Comparison of ENCODE assay signal across 1 cellular context in the genomic region with DNA sequence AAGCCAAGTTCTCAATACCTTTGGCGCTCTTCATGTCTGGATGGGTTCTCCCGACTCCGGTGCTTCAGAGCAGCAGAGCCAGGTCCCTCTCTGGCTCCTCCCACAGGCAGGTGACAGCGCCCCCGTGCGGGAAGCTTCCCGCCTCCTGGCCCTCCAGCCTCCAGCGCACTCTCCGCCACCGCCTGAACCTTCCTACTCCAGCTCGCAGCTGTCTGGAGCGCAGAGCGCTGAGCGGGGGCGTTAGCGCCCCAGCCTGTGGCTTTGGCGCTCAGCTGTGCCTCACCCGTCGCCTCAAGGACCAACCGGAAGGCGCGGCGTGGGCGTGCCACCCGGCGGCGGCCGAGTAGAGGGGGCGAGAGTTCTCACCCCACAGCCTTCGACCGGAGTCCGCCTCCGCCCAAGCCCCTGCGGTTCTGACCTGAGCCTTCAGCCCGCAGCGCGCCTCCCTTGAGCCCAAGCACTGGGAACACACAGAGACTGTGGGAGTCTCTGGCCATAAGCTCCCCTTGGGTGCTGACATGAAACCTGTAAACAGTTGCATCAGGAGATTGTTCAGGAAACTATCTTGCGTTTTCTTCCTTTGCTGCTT.
TF ChIP-seq lines count a peak whose summit lies in the region.

A gene with protein sequence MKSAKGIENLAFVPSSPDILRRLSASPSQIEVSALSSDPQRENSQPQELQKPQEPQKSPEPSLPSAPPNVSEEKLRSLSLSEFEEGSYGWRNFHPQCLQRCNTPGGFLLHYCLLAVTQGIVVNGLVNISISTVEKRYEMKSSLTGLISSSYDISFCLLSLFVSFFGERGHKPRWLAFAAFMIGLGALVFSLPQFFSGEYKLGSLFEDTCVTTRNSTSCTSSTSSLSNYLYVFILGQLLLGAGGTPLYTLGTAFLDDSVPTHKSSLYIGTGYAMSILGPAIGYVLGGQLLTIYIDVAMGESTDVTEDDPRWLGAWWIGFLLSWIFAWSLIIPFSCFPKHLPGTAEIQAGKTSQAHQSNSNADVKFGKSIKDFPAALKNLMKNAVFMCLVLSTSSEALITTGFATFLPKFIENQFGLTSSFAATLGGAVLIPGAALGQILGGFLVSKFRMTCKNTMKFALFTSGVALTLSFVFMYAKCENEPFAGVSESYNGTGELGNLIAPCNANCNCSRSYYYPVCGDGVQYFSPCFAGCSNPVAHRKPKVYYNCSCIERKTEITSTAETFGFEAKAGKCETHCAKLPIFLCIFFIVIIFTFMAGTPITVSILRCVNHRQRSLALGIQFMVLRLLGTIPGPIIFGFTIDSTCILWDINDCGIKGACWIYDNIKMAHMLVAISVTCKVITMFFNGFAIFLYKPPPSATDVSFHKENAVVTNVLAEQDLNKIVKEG (minus strand): TSS at position 56 of the 589 bp plus-strand sequence. CDS start 22 bp downstream, at position 34.

TF ChIP-seq in HEK293, 187 proteins besides CTCF, POLR2A, EP300 and RAD21 (continued from another document and continues in another):
- TF ChIP-seq PRDM2 (tag by site-specific recombination; IDR thresholded peaks at IDR 0.05; ENCODE audit: borderline replicate concordance) (no peak), SCRT1 (tag by site-specific recombination; IDR thresholded peaks at IDR 0.05; ENCODE audit: borderline replicate concordance) (peak; percentile 85), MZF1 (tag by site-specific recombination; IDR thresholded peaks at IDR 0.05; ENCODE audit: borderline replicate concordance) (no peak), ZNF549 (tag by site-specific recombination; IDR thresholded peaks at IDR 0.05) (no peak), ZNF214 (tag by site-specific recombination; IDR thresholded peaks at IDR 0.05; ENCODE audit: borderline replicate concordance) (no peak), ZNF426 (tag by site-specific recombination; IDR thresholded peaks at IDR 0.05) (no peak), GLIS2 (tag by site-specific recombination; IDR thresholded peaks at IDR 0.05) (peak; percentile 98), PRDM1 (tag by site-specific recombination; IDR thresholded peaks at IDR 0.05) (no peak), ZNF335 (tag by site-specific recombination; conservative IDR thresholded peaks at IDR 0.05) (peak; percentile 75), ZNF654 (tag by site-specific recombination; IDR thresholded peaks at IDR 0.05; ENCODE audit: low read depth) (no peak), ZNF558 (tag by site-specific recombination; IDR thresholded peaks at IDR 0.05) (no peak), ZNF274 (IDR thresholded peaks at IDR 0.05; ENCODE audit: low read length) (no peak), ZNF274 (tag by site-specific recombination; IDR thresholded peaks at IDR 0.05; ENCODE audit: borderline replicate concordance) (no peak), YY2 (tag by site-specific recombination; IDR thresholded peaks at IDR 0.05) (no peak), ZNF37A (tag by site-specific recombination; IDR thresholded peaks at IDR 0.05) (no peak), ZNF544 (tag by site-specific recombination; IDR thresholded peaks at IDR 0.05) (no peak), GLI4 (tag by site-specific recombination; IDR thresholded peaks at IDR 0.05) (no peak), SCRT2 (tag by site-specific recombination; IDR thresholded peaks at IDR 0.05) (peak; percentile 96), ZNF792 (tag by site-specific recombination; IDR thresholded peaks at IDR 0.05) (no peak), ZSCAN4 (tag by site-specific recombination; IDR thresholded peaks at IDR 0.05) (no peak), ZNF16 (tag by site-specific recombination; IDR thresholded peaks at IDR 0.05; ENCODE audit: low read depth) (no peak), ZNF664 (tag by site-specific recombination; IDR thresholded peaks at IDR 0.05) (no peak), REPIN1 (tag by site-specific recombination; IDR thresholded peaks at IDR 0.05; ENCODE audit: low read depth) (no peak), ZNF530 (tag by site-specific recombination; IDR thresholded peaks at IDR 0.05; ENCODE audit: low read depth) (no peak), ZNF157 (tag by site-specific recombination; IDR thresholded peaks at IDR 0.05) (no peak), ZNF394 (tag by site-specific recombination; IDR thresholded peaks at IDR 0.05; ENCODE audit: borderline replicate concordance) (peak; percentile 62; the same call in 1 of the 2 replicates), ZNF133 (tag by site-specific recombination; IDR thresholded peaks at IDR 0.05) (no peak), ZNF366 (tag by site-specific recombination; conservative IDR thresholded peaks at IDR 0.05) (no peak), ZFP3 (tag by site-specific recombination; IDR thresholded peaks at IDR 0.05; ENCODE audit: low read depth) (0 out of 2 replicates have a peak, but pooled peaks have one; percentile 7), ZNF121 (tag by site-specific recombination; IDR thresholded peaks at IDR 0.05) (peak; percentile 85), BCL11A (tag by site-specific recombination; IDR thresholded peaks at IDR 0.05; ENCODE audit: low read depth) (no peak), IKZF3 (tag by site-specific recombination; IDR thresholded peaks at IDR 0.05) (peak; percentile 79), ZNF600 (tag by site-specific recombination; IDR thresholded peaks at IDR 0.05) (peak; percentile 99), ZNF311 (tag by site-specific recombination; IDR thresholded peaks at IDR 0.05; ENCODE audit: borderline replicate concordance) (no peak), SP7 (tag by site-specific recombination; IDR thresholded peaks at IDR 0.05) (peak; percentile 78), TRIM28 (IDR thresholded peaks at IDR 0.05; ENCODE audit: borderline replicate concordance, low read length) (no peak; the same call in 1 of the 2 replicates), SETDB1 (IDR thresholded peaks at IDR 0.05; ENCODE audit: insufficient read length, low read length) (no peak), HOXD13 (CRISPR knock-in tag; IDR thresholded peaks at IDR 0.05; ENCODE audit: borderline replicate concordance) (0 out of 2 replicates have a peak, but pooled peaks have one; percentile 20), ZNF747 (tag by site-specific recombination; IDR thresholded peaks at IDR 0.05) (no peak), KLF8 (tag by site-specific recombination; IDR thresholded peaks at IDR 0.05) (peak; percentile 45; the same call in 1 of the 2 replicates), ZNF10 (tag by site-specific recombination; IDR thresholded peaks at IDR 0.05) (no peak; the same call in 1 of the 2 replicates), ZBTB11 (tag by site-specific recombination; conservative IDR thresholded peaks at IDR 0.05; ENCODE audit: low read depth) (peak; percentile 38; the same call in 1 of the 2 replicates)
- TF ChIP-seq, protein P1, sequence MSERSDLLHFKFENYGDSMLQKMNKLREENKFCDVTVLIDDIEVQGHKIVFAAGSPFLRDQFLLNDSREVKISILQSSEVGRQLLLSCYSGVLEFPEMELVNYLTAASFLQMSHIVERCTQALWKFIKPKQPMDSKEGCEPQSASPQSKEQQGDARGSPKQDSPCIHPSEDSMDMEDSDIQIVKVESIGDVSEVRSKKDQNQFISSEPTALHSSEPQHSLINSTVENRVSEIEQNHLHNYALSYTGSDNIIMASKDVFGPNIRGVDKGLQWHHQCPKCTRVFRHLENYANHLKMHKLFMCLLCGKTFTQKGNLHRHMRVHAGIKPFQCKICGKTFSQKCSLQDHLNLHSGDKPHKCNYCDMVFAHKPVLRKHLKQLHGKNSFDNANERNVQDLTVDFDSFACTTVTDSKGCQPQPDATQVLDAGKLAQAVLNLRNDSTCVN (tag by site-specific recombination; optimal IDR thresholded peaks at IDR 0.05): peak; percentile 70
- TF ChIP-seq, protein P2, sequence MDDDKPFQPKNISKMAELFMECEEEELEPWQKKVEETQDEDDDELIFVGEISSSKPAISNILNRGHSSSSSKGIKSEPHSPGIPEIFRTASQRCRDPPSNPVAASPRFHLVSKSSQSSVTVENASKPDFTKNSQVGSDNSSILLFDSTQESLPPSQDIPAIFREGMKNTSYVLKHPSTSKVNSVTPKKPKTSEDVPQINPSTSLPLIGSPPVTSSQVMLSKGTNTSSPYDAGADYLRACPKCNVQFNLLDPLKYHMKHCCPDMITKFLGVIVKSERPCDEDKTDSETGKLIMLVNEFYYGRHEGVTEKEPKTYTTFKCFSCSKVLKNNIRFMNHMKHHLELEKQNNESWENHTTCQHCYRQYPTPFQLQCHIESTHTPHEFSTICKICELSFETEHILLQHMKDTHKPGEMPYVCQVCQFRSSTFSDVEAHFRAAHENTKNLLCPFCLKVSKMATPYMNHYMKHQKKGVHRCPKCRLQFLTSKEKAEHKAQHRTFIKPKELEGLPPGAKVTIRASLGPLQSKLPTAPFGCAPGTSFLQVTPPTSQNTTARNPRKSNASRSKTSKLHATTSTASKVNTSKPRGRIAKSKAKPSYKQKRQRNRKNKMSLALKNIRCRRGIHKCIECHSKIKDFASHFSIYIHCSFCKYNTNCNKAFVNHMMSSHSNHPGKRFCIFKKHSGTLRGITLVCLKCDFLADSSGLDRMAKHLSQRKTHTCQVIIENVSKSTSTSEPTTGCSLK (tag by site-specific recombination; IDR thresholded peaks at IDR 0.05): no peak
- TF ChIP-seq, protein P3, sequence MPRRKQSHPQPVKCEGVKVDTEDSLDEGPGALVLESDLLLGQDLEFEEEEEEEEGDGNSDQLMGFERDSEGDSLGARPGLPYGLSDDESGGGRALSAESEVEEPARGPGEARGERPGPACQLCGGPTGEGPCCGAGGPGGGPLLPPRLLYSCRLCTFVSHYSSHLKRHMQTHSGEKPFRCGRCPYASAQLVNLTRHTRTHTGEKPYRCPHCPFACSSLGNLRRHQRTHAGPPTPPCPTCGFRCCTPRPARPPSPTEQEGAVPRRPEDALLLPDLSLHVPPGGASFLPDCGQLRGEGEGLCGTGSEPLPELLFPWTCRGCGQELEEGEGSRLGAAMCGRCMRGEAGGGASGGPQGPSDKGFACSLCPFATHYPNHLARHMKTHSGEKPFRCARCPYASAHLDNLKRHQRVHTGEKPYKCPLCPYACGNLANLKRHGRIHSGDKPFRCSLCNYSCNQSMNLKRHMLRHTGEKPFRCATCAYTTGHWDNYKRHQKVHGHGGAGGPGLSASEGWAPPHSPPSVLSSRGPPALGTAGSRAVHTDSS (tag by site-specific recombination; IDR thresholded peaks at IDR 0.05): no peak
